ENCODE assay signal across 18 cellular contexts in the genomic region with DNA sequence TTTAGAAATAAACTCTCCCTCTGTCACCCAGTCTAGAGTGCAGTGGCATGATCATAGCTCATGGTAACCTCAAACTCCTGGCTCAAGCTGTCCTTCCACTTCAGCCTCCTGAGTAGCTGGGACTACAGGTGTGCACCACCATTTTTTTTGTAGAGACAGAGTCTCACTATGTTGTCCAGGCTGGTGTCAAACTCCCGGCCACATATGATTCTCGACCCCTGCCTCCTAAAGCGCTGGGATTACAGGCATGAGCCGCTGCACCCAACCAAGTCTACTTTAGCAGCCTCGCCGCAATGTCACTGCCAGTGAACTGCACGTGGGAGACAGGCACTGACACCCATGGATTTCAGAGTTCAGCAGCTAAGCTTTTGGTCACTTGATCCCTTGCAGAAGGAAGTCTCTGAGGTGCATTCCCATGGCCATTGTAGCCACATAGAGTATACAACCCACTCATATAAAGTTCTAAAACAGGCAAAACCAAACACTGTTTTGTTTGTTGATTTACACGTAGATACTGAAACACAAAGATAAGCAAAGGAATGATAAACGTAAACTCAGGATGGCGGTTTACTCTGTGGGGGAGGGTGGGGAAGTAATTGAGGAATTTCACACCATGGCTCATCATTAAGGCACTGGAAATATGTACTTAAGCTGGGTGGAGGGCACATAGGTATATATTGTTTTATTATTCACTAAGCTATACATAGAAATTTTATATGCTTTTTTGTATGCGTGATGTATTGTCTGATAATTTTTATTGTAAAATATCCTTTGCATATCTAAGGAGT.
DNase-seq lines count a peak whose midpoint lies in the region; TF ChIP-seq lines count a peak whose summit lies in the region.
"Had no signal": no experiment of that assay in that cellular context is flagged by ENCODE, and none has a peak within 500 bp of the region (broad histone marks: within the 10 kb centered on the region; RNA-seq: fewer than 3 reads in every experiment).

No MANE protein-coding gene starts in this region.

- H3K14ac ChIP-seq in neuronal stem cell (ENCODE audit: low read length): no peak overlapping the region

- no peaks in the 10 kb centered on the region for H3K27me3 ChIP-seq in SJSA1 (replicated peaks)
- H3K27me3 ChIP-seq in endodermal cell (ENCODE audit: control insufficient read depth, insufficient read depth, low read length, poor library complexity, severe bottlenecking): no peaks in the 10 kb centered on the region
- H3K27me3 ChIP-seq in neuronal stem cell (ENCODE audit: control insufficient read depth in 3 of 3, insufficient read depth in 3 of 3, low read depth in 1 of 3, low read length in 3 of 3): no peaks in the 10 kb centered on the region

- peak; percentile 14 for DNase-seq in H4 (ENCODE audit: low spot score)
- DNase-seq in SJSA1 (ENCODE audit: low read depth in 1 of 2, low spot score in 2 of 2): peak in 1 of 2 experiments; percentile 83
- DNase-seq in endodermal cell: no peak
- no peak for DNase-seq in neuronal stem cell (ENCODE audit: low spot score)
- DNase-seq in nephron progenitor cell: no peak
- DNase-seq in HT-29 (ENCODE audit: low spot score): no peak
- DNase-seq in GDM1 (lab: John Stamatoyannopoulos, UW): no peak
- DNase-seq in anterior cingulate cortex (lab: John Stamatoyannopoulos, UW): no peak
- DNase-seq: AML-193; Caco-2; CD4-positive, alpha-beta T cell; GM23248; HCEC 1CT; HFFc6 had no signal

- H2BK15ac ChIP-seq in neuronal stem cell (ENCODE audit: low read length): no peak overlapping the region

- H3K27ac ChIP-seq in SJSA1 (peak overlapping the region; percentile 16), endodermal cell (ENCODE audit: low read depth, low read length) (no peak overlapping the region), neuronal stem cell (replicated peaks; ENCODE audit: low read length) (no peak overlapping the region)
- H3K27ac ChIP-seq: 22Rv1, A549, C4-2B, GM23248 had no signal

- WGBS in endodermal cell (ENCODE audit: insufficient coverage in 1 of 2, insufficient read length in 1 of 2), 2 experiments: 88% methylated on average over 10 to 11 of the region's 11 CpGs
- WGBS in neuronal stem cell (ENCODE audit: extremely low coverage in 2 of 2, insufficient read length in 2 of 2, insufficient replicate concordance in 1 of 2), 2 donors: no CpG with 5 or more reads among the region's 11 CpGs

- peak overlapping the region; percentile 37 for H3K27ac Mint-ChIP-seq in endodermal cell
- no peak overlapping the region for H3K27ac Mint-ChIP-seq in nephron progenitor cell
- H3K27ac Mint-ChIP-seq: CD4-positive, alpha-beta T cell; HFFc6; IgD-negative memory B cell had no signal

- no peaks in the 10 kb centered on the region for H3K36me3 ChIP-seq in SJSA1
- H3K36me3 ChIP-seq in endodermal cell (ENCODE audit: control insufficient read depth, insufficient read depth, low read length): no peaks in the 10 kb centered on the region
- no peaks in the 10 kb centered on the region for H3K36me3 ChIP-seq in neuronal stem cell (replicated peaks in 1 of 2; ENCODE audit: control insufficient read depth in 2 of 2, insufficient read depth in 2 of 2, low read length in 2 of 2)

- peaks cover 10% of the 10 kb centered on the region for H3K4me1 Mint-ChIP-seq in endodermal cell
- H3K4me1 Mint-ChIP-seq in nephron progenitor cell: peaks cover 5% of the 10 kb centered on the region

- peak overlapping the region; percentile 2 for H3K4me2 ChIP-seq in neuronal stem cell (ENCODE audit: insufficient read depth, low read length, poor library complexity, severe bottlenecking)
- H3K4me2 ChIP-seq: A549 had no signal

- H3K36me3 Mint-ChIP-seq in endodermal cell (ENCODE audit: low read depth): no peaks in the 10 kb centered on the region
- H3K36me3 Mint-ChIP-seq in nephron progenitor cell (ENCODE audit: low read depth): peaks cover 41% of the 10 kb centered on the region
- H3K36me3 Mint-ChIP-seq: IgD-negative memory B cell had no signal

- no peak overlapping the region for H2BK12ac ChIP-seq in neuronal stem cell (ENCODE audit: low read length)

- no peak overlapping the region for H2BK120ac ChIP-seq in neuronal stem cell (ENCODE audit: low read depth, low read length)

- H3K23ac ChIP-seq in neuronal stem cell (ENCODE audit: low read depth, low read length, poor library complexity): no peak overlapping the region

- H3K4me3 ChIP-seq in SJSA1 (no peak overlapping the region), endodermal cell (ENCODE audit: low read length) (peak overlapping the region; percentile 14), neuronal stem cell (ENCODE audit: low read length in 2 of 2) (no peak overlapping the region)
- H3K4me3 ChIP-seq: A549, GM23248 had no signal

- H4K91ac ChIP-seq in neuronal stem cell (ENCODE audit: low read depth, low read length, poor library complexity): no peak overlapping the region

- H2BK5ac ChIP-seq in neuronal stem cell (ENCODE audit: low read length): no peak overlapping the region

- H3K27me3 Mint-ChIP-seq in endodermal cell (ENCODE audit: insufficient read depth) (no peaks in the 10 kb centered on the region), nephron progenitor cell (ENCODE audit: low read depth, poor library complexity) (no peaks in the 10 kb centered on the region)
- H3K27me3 Mint-ChIP-seq: CD4-positive, alpha-beta T cell; IgD-negative memory B cell had no signal

- H3K4ac ChIP-seq in neuronal stem cell (ENCODE audit: low read length): no peak overlapping the region

- H3K4me1 ChIP-seq in SJSA1 (replicated peaks) (peaks cover 21% of the 10 kb centered on the region), endodermal cell (ENCODE audit: control insufficient read depth, insufficient read depth, low read length) (no peaks in the 10 kb centered on the region), neuronal stem cell (ENCODE audit: control insufficient read depth in 2 of 2, insufficient read depth in 1 of 2, low read depth in 1 of 2, low read length in 2 of 2) (no peaks in the 10 kb centered on the region)
- H3K4me1 ChIP-seq: A549, Caco-2 had no signal

- H3K9me3 ChIP-seq in SJSA1 (replicated peaks) (no peaks in the 10 kb centered on the region), endodermal cell (ENCODE audit: control insufficient read depth, low read length) (no peaks in the 10 kb centered on the region), neuronal stem cell (replicated peaks in 1 of 2; ENCODE audit: control insufficient read depth in 2 of 2, insufficient read depth in 1 of 2, low read depth in 1 of 2, low read length in 2 of 2) (no peaks in the 10 kb centered on the region)
- H3K9me3 ChIP-seq: Caco-2 had no signal

- no peak overlapping the region for H2AFZ ChIP-seq in neuronal stem cell (ENCODE audit: low read length)
- H2AFZ ChIP-seq: GM23248 had no signal

- H3K9me3 Mint-ChIP-seq in endodermal cell: peaks cover 3% of the 10 kb centered on the region
- H3K9me3 Mint-ChIP-seq in nephron progenitor cell: peaks cover 8% of the 10 kb centered on the region
- H3K9me3 Mint-ChIP-seq: CD4-positive, alpha-beta T cell; HFFc6; IgD-negative memory B cell had no signal

- H4K8ac ChIP-seq in neuronal stem cell (ENCODE audit: low read depth, low read length): no peak overlapping the region

- no peak overlapping the region for H3K9ac ChIP-seq in endodermal cell (ENCODE audit: extremely low read depth, low read length, poor library complexity, severe bottlenecking)
- H3K9ac ChIP-seq in neuronal stem cell (ENCODE audit: low read depth, low read length, poor library complexity): no peak overlapping the region
- H3K9ac ChIP-seq: GM23248 had no signal

- H3K18ac ChIP-seq in neuronal stem cell (ENCODE audit: low read length): no peak overlapping the region

- TF ChIP-seq CTCF in endodermal cell (conservative IDR thresholded peaks at IDR 0.05) (no peak), nephron progenitor cell (IDR thresholded peaks at IDR 0.05) (no peak)

- H3K4me3 Mint-ChIP-seq in endodermal cell (no peak overlapping the region), nephron progenitor cell (no peak overlapping the region)
- H3K4me3 Mint-ChIP-seq: CD4-positive, alpha-beta T cell; HFFc6; IgD-negative memory B cell had no signal

- no peaks in the 10 kb centered on the region for H3K79me1 ChIP-seq in neuronal stem cell (ENCODE audit: low read depth, low read length)

- no peak overlapping the region for H2AK5ac ChIP-seq in neuronal stem cell (ENCODE audit: low read depth, low read length)
